9 cellular contexts compared by ENCODE assay signal in genomic region chr7:100066953-100067352, GRCh38.
"Had no signal": no experiment of that assay in that cellular context is flagged by ENCODE, and none has a peak within 500 bp of the region (broad histone marks: within the 10 kb centered on the region; RNA-seq: fewer than 3 reads in every experiment).

No MANE protein-coding gene starts in this region.

- ATAC-seq: activated CD4-positive, CD25-positive, alpha-beta regulatory T cell treated with anti-CD3 and anti-CD28 coated beads, Interleukin-2, amount 50 U/mL, for 24 hours; activated T-cell treated with anti-CD3 and anti-CD28 coated beads, Interleukin-2, amount 50 U/mL, for 4 hours; naive thymus-derived CD8-positive, alpha-beta T cell; right cardiac atrium; stimulated activated memory B cell treated with anti-CD40 and anti-IgM and Interleukin-4, amounts not matched to agents 10 μg/mL and 1 μg/mL and 100 μg/mL, for 72 hours had no signal

- DNase-seq: activated effector memory CD4-positive, alpha-beta T cell treated with anti-CD3 and anti-CD28 coated beads, Interleukin-2, amount 50 U/mL, for 16 hours; activated T-cell treated with anti-CD3 and anti-CD28 coated beads, Interleukin-2, amount 50 U/mL, for 4 hours; naive thymus-derived CD8-positive, alpha-beta T cell; right cardiac atrium; upper lobe of left lung had no signal

- H3K27ac Mint-ChIP-seq: activated naive CD8-positive, alpha-beta T cell; stimulated activated memory B cell treated with anti-CD40 and anti-IgM and Interleukin-4, amounts not matched to agents 10 μg/mL and 1 μg/mL and 100 μg/mL, for 72 hours had no signal

- H3K4me3 ChIP-seq: esophagus muscularis mucosa, upper lobe of left lung had no signal

- H3K4me1 Mint-ChIP-seq: naive thymus-derived CD8-positive, alpha-beta T cell; stimulated activated memory B cell treated with anti-CD40 and anti-IgM and Interleukin-4, amounts not matched to agents 10 μg/mL and 1 μg/mL and 100 μg/mL, for 72 hours had no signal

- H3K27me3 Mint-ChIP-seq: activated naive CD8-positive, alpha-beta T cell; naive thymus-derived CD8-positive, alpha-beta T cell; stimulated activated memory B cell treated with anti-CD40 and anti-IgM and Interleukin-4, amounts not matched to agents 10 μg/mL and 1 μg/mL and 100 μg/mL, for 72 hours had no signal

- H3K4me3 Mint-ChIP-seq: activated naive CD8-positive, alpha-beta T cell; activated T-cell treated with anti-CD3 and anti-CD28 coated beads, Interleukin-2, amount 50 U/mL, for 4 hours; naive thymus-derived CD8-positive, alpha-beta T cell; stimulated activated memory B cell treated with anti-CD40 and anti-IgM and Interleukin-4, amounts not matched to agents 10 μg/mL and 1 μg/mL and 100 μg/mL, for 72 hours had no signal

- H3K27ac ChIP-seq: upper lobe of left lung had no signal
